ENCODE assay signal across 1 cellular context in genomic region chrX:12463052-12463451, GRCh38.
TF ChIP-seq lines count a peak whose summit lies in the region.

No MANE protein-coding gene starts in this region.

TF ChIP-seq in H1, 55 proteins besides CTCF, POLR2A, EP300 and RAD21:
- no peak for TF ChIP-seq BCL11A (IDR thresholded peaks at IDR 0.05; ENCODE audit: low read depth in 2 of 2, low read length in 2 of 2)
- no peak for TF ChIP-seq RBBP5 (IDR thresholded peaks at IDR 0.05; ENCODE audit: borderline replicate concordance, low read depth, low read length)
- TF ChIP-seq YY1 (IDR thresholded peaks at IDR 0.05; ENCODE audit: low read depth, low read length), result no peak
- TF ChIP-seq CBX5 (IDR thresholded peaks at IDR 0.05; ENCODE audit: low read depth, low read length), result no peak
- TF ChIP-seq E2F6 (IDR thresholded peaks at IDR 0.05), result no peak
- no peak for TF ChIP-seq FOSL1 (IDR thresholded peaks at IDR 0.05; ENCODE audit: insufficient read depth, low read depth, low read length)
- no peak for TF ChIP-seq SIRT6 (IDR thresholded peaks at IDR 0.05; ENCODE audit: low read length)
- no peak for TF ChIP-seq HDAC6 (IDR thresholded peaks at IDR 0.05; ENCODE audit: low read depth, low read length)
- TF ChIP-seq PHF8 (conservative IDR thresholded peaks at IDR 0.05; ENCODE audit: low read depth, low read length), result no peak
- TF ChIP-seq CBX8 (IDR thresholded peaks at IDR 0.05; ENCODE audit: borderline replicate concordance, low read depth, low read length), result no peak
- no peak for TF ChIP-seq CEBPB (IDR thresholded peaks at IDR 0.05; ENCODE audit: low read depth, low read length)
- TF ChIP-seq ASH2L (IDR thresholded peaks at IDR 0.05; ENCODE audit: low read length), result no peak
- no peak for TF ChIP-seq GTF2F1 (IDR thresholded peaks at IDR 0.05; ENCODE audit: borderline replicate concordance, low read depth, low read length)
- no peak for TF ChIP-seq TAF1 (IDR thresholded peaks at IDR 0.05; ENCODE audit: low read depth, low read length)
- no peak for TF ChIP-seq BACH1 (IDR thresholded peaks at IDR 0.05; ENCODE audit: low read length)
- no peak for TF ChIP-seq SIN3A (conservative IDR thresholded peaks at IDR 0.05 in 1 of 2, IDR thresholded peaks at IDR 0.05 in 1 of 2; ENCODE audit: low read depth in 1 of 2, low read length in 2 of 2)
- no peak for TF ChIP-seq SP1 (IDR thresholded peaks at IDR 0.05; ENCODE audit: low read depth, low read length)
- no peak for TF ChIP-seq USF2 (IDR thresholded peaks at IDR 0.05; ENCODE audit: low read length)
- TF ChIP-seq JUN (IDR thresholded peaks at IDR 0.05; ENCODE audit: low read depth, low read length), result no peak
